1 cellular context compared by ENCODE assay signal in the genomic region with DNA sequence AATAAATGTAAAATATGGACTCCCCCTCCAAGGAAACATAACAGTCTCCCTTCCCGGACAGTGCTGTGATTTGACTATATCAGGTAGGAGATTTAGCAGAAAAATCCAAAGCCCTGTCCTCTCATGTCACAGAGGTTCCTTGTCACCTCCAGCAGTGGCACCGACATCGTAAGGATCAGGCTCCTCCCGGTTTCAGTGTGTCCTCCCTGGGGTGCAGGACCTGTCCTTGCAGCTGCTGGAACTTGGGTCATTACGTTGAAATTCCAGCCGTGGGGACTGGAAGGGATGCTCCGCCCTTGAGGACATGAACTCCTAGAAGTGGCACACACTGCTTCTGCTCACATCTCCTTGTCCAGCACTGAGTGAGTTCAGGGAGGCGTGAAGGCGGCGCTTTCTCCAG.
TF ChIP-seq lines count a peak whose summit lies in the region.

No MANE protein-coding gene starts in this region.

TF ChIP-seq in GM23338, 12 proteins besides CTCF, POLR2A, EP300 and RAD21 (continued from another document):
- TF ChIP-seq ZNF462 (CRISPR knock-in tag; IDR thresholded peaks at IDR 0.05) (no peak), POLR2AphosphoS5 (IDR thresholded peaks at IDR 0.05; ENCODE audit: low read depth) (no peak)
- TF ChIP-seq, protein P1, sequence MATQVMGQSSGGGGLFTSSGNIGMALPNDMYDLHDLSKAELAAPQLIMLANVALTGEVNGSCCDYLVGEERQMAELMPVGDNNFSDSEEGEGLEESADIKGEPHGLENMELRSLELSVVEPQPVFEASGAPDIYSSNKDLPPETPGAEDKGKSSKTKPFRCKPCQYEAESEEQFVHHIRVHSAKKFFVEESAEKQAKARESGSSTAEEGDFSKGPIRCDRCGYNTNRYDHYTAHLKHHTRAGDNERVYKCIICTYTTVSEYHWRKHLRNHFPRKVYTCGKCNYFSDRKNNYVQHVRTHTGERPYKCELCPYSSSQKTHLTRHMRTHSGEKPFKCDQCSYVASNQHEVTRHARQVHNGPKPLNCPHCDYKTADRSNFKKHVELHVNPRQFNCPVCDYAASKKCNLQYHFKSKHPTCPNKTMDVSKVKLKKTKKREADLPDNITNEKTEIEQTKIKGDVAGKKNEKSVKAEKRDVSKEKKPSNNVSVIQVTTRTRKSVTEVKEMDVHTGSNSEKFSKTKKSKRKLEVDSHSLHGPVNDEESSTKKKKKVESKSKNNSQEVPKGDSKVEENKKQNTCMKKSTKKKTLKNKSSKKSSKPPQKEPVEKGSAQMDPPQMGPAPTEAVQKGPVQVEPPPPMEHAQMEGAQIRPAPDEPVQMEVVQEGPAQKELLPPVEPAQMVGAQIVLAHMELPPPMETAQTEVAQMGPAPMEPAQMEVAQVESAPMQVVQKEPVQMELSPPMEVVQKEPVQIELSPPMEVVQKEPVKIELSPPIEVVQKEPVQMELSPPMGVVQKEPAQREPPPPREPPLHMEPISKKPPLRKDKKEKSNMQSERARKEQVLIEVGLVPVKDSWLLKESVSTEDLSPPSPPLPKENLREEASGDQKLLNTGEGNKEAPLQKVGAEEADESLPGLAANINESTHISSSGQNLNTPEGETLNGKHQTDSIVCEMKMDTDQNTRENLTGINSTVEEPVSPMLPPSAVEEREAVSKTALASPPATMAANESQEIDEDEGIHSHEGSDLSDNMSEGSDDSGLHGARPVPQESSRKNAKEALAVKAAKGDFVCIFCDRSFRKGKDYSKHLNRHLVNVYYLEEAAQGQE (IDR thresholded peaks at IDR 0.05; ENCODE audit: unreplicated experiment), result no peak
